26 cellular contexts compared by ENCODE assay signal in the genomic region with DNA sequence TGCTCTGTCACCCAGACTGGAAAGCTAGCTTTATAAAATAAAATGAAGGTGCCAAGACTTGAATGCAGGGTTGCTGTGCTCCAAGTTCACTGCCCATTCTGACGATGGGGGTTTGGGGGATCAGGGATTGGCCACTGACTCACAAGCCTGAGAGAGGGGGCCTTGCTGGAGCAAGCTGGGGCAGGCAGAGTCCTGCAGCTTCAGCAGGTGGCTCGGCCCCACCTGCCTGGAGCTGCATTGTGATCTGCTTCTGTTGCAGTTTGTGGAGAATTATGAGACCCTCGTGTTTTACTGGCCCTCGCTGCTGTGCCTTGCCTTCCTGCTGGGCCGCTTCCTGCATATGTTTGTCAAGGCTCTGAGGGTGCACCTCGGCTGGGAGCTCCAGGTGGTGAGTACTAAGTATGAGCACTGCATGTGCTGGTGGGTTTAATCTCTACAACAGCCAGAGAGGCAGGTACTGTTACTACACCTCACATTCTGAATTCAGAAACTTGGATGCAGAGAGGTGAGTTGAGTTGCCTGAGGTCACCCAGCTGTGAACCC.
"Had no signal": no experiment of that assay in that cellular context is flagged by ENCODE, and none has a peak within 500 bp of the region (broad histone marks: within the 10 kb centered on the region; RNA-seq: fewer than 3 reads in every experiment).

No MANE protein-coding gene starts in this region.

- H3K4me1 Mint-ChIP-seq: activated CD4-positive, alpha-beta T cell treated with anti-CD3 and anti-CD28 coated beads, Interleukin-2, amount 10 ng/mL, durations not matched to agents 24 days and 14 days; activated naive CD8-positive, alpha-beta T cell treated with anti-CD3 and anti-CD28 coated beads, Interleukin-2, amount 50 U/mL, for 24 hours had no signal

- H3K9ac ChIP-seq: KMS-11 had no signal

- H3K4me3 ChIP-seq: ascending aorta, body of pancreas had no signal

- H3K27ac ChIP-seq: ascending aorta, body of pancreas, KMS-11 had no signal

- H3K4me1 ChIP-seq: ascending aorta, body of pancreas had no signal

- H3K9me3 Mint-ChIP-seq: activated CD4-positive, alpha-beta T cell treated with anti-CD3 and anti-CD28 coated beads, Interleukin-2, amount 10 ng/mL, durations not matched to agents 24 days and 14 days; activated naive CD4-positive, alpha-beta T cell treated with anti-CD3 and anti-CD28 coated beads, Interleukin-2, amount 50 U/mL, for 72 hours; activated naive CD8-positive, alpha-beta T cell treated with anti-CD3 and anti-CD28 coated beads, Interleukin-2, amount 50 U/mL, for 24 hours; activated T-cell treated with anti-CD3 and anti-CD28 coated beads, Interleukin-2, amount 50 U/mL, for 4 hours; T-helper 1 cell treated with Interleukin-12 subunit alpha and Interleukin-12 subunit beta and Interleukin-4 antibody, amounts not matched to agents 30 μg/mL and 1 μg/mL, for 36 hours had no signal

- H3K4me2 ChIP-seq: KMS-11 had no signal

- ATAC-seq: activated naive CD4-positive, alpha-beta T cell treated with anti-CD3 and anti-CD28 coated beads, Interleukin-2, amount 50 U/mL, for 72 hours; activated naive CD8-positive, alpha-beta T cell treated with anti-CD3 and anti-CD28 coated beads, Interleukin-2, amount 50 U/mL, for 24 hours; activated T-cell treated with anti-CD3 and anti-CD28 coated beads, Interleukin-2, amount 50 U/mL, for 4 hours; body of pancreas; Panc1 had no signal

- H3K4me3 Mint-ChIP-seq: activated CD4-positive, alpha-beta T cell treated with anti-CD3 and anti-CD28 coated beads, Interleukin-2, amount 10 ng/mL, durations not matched to agents 24 days and 14 days; activated naive CD8-positive, alpha-beta T cell treated with anti-CD3 and anti-CD28 coated beads, Interleukin-2, amount 50 U/mL, for 24 hours; activated T-cell treated with anti-CD3 and anti-CD28 coated beads, Interleukin-2, amount 50 U/mL, for 4 hours; T-helper 1 cell treated with Interleukin-12 subunit alpha and Interleukin-12 subunit beta and Interleukin-4 antibody, amounts not matched to agents 30 μg/mL and 1 μg/mL, for 36 hours had no signal

- DNase-seq: activated CD4-positive, alpha-beta T cell treated with anti-CD3 and anti-CD28 coated beads, Interleukin-2, amount 10 ng/mL, durations not matched to agents 24 days and 14 days; activated CD4-positive, alpha-beta T cell treated with anti-CD3 and anti-CD28 coated beads, Interleukin-2, amount 50 U/mL, for 48 hours; activated CD4-positive, CD25-positive, alpha-beta regulatory T cell treated with anti-CD3 and anti-CD28 coated beads, Interleukin-2, amount 50 U/mL, for 72 hours; activated CD8-positive, alpha-beta memory T cell treated with anti-CD3 and anti-CD28 coated beads for 24 hours; activated effector memory CD4-positive, alpha-beta T cell treated with anti-CD3 and anti-CD28 coated beads, Interleukin-2, amount 50 U/mL, for 16 hours; activated naive CD4-positive, alpha-beta T cell treated with Interleukin-2 at 50 U/mL for 16 hours; activated naive CD8-positive, alpha-beta T cell treated with anti-CD3 and anti-CD28 coated beads, Interleukin-2, amount 50 U/mL, for 24 hours; activated T-cell treated with anti-CD3 and anti-CD28 coated beads, Interleukin-2, amount 50 U/mL, for 4 hours; amniotic stem cell; body of pancreas; central memory CD4-positive, alpha-beta T cell; NCI-H1092 treated with DMSO at 0.1 percent for 48 hours; NCI-H1436 treated with DMSO at 0.1 percent for 48 hours; NCI-H1930; NCI-H2171; NCI-H2227 treated with DMSO at 0.1 percent for 48 hours; NCI-H510A; NCI-H526 treated with DMSO at 0.1 percent for 48 hours; NCI-H82; OCI-M1; SHP77 had no signal

- H3K27me3 Mint-ChIP-seq: activated CD4-positive, alpha-beta T cell treated with anti-CD3 and anti-CD28 coated beads, Interleukin-2, amount 10 ng/mL, durations not matched to agents 24 days and 14 days; activated naive CD8-positive, alpha-beta T cell treated with anti-CD3 and anti-CD28 coated beads, Interleukin-2, amount 50 U/mL, for 24 hours had no signal

- H3K27me3 ChIP-seq: ascending aorta, body of pancreas had no signal

- H3K27ac Mint-ChIP-seq: activated CD4-positive, alpha-beta T cell treated with anti-CD3 and anti-CD28 coated beads, Interleukin-2, amount 10 ng/mL, durations not matched to agents 24 days and 14 days; activated naive CD4-positive, alpha-beta T cell treated with anti-CD3 and anti-CD28 coated beads, Interleukin-2, amount 50 U/mL, for 72 hours; activated naive CD8-positive, alpha-beta T cell treated with anti-CD3 and anti-CD28 coated beads, Interleukin-2, amount 50 U/mL, for 24 hours; T-helper 1 cell treated with Interleukin-12 subunit alpha and Interleukin-12 subunit beta and Interleukin-4 antibody, amounts not matched to agents 30 μg/mL and 1 μg/mL, for 36 hours had no signal

- H3K9me3 ChIP-seq: ascending aorta, body of pancreas had no signal
